Comparison of ENCODE assay signal across 24 cellular contexts in genomic region chr12:124011435-124012124, GRCh38. TPM values are rescaled to one million over a fixed set of nuclear protein-coding genes. Genes with fewer than 3 reads are reported as not detected.
DNase-seq lines count a peak whose midpoint lies in the region; ATAC-seq and TF ChIP-seq lines count a peak whose summit lies in the region.
"Had no signal": no experiment of that assay in that cellular context is flagged by ENCODE, and none has a peak within 500 bp of the region (broad histone marks: within the 10 kb centered on the region; RNA-seq: fewer than 3 reads in every experiment).

No MANE protein-coding gene starts in this region.

- H2BK15ac ChIP-seq in IMR-90 (ENCODE audit: low read depth, low read length), result no peak overlapping the region

- in situ Hi-C loops in IMR-90 (cut with MboI; ENCODE audit: low sequenced_read_pairs), result no loop called here

- H3K36me3 Mint-ChIP-seq in T-helper 17 cell (ENCODE audit: low read depth), result peaks cover 13% of the 10 kb centered on the region

- no peak overlapping the region for H3K4me3 Mint-ChIP-seq in T-helper 17 cell
- H3K4me3 Mint-ChIP-seq: CD14-positive monocyte; CD4-positive, alpha-beta memory T cell; CD4-positive, CD25-positive, alpha-beta regulatory T cell; CD8-positive, alpha-beta memory T cell had no signal

- H2BK20ac ChIP-seq in IMR-90 (ENCODE audit: low read depth, low read length), result no peak overlapping the region

- no peak overlapping the region for H3K23ac ChIP-seq in IMR-90 (ENCODE audit: low read depth, low read length)

- no peak for TF ChIP-seq POLR2A in IMR-90 (IDR thresholded peaks at IDR 0.05; ENCODE audit: low read depth, low read length)
- TF ChIP-seq POLR2A in right lobe of liver (IDR thresholded peaks at IDR 0.05), result no peak

- H4K91ac ChIP-seq in IMR-90 (ENCODE audit: insufficient read depth, low read depth, low read length), result no peak overlapping the region

- no peak overlapping the region for H2AK5ac ChIP-seq in IMR-90 (ENCODE audit: low read depth, low read length)

- H3K56ac ChIP-seq in IMR-90 (ENCODE audit: extremely low read depth, insufficient read depth, low read length), result no peak overlapping the region

- no peak for ATAC-seq in IMR-90 (ENCODE audit: low read depth)
- ATAC-seq in T-helper 17 cell, result no peak
- ATAC-seq in right lobe of liver, result peak; percentile 70 to 84 (median 76)
- ATAC-seq in HG03175 (IDR thresholded peaks at IDR 0.05; ENCODE audit: unreplicated experiment), result no peak
- ATAC-seq: GM12878 had no signal

- CTCF ChIA-PET in IMR-90 (lab: Yijun Ruan, JAX), result no interaction called here

- 0 out of 2 replicates have a peak, but pooled peaks cover 6% of the 10 kb centered on the region for H3K9me1 ChIP-seq in IMR-90 (ENCODE audit: insufficient read depth, low read length)

- H3K18ac ChIP-seq in IMR-90 (ENCODE audit: low read depth, low read length), result no peak overlapping the region

- H3K36me3 ChIP-seq in IMR-90 (ENCODE audit: control insufficient read depth, insufficient read depth, low read length), result peaks cover 13% of the 10 kb centered on the region
- peaks cover 7% of the 10 kb centered on the region for H3K36me3 ChIP-seq in hepatocyte (replicated peaks; ENCODE audit: insufficient read depth, low read depth)
- peaks cover 0 to 10% (median 4%) of the 10 kb centered on the region in 4 donors for H3K36me3 ChIP-seq in right lobe of liver

- no peaks in the 10 kb centered on the region for H3K27me3 ChIP-seq in IMR-90 (ENCODE audit: control insufficient read depth, insufficient read depth, low read length)
- no peaks in the 10 kb centered on the region for H3K27me3 ChIP-seq in hepatocyte
- no peaks in the 10 kb centered on the region for H3K27me3 ChIP-seq in right lobe of liver
- H3K27me3 ChIP-seq: BE2C, BLaER1 had no signal

- peak overlapping the region; percentile 46 for H3K27ac Mint-ChIP-seq in T-helper 17 cell

- H3K79me1 ChIP-seq in IMR-90 (ENCODE audit: low read depth in 1 of 2, low read length in 2 of 2), result peaks cover 5 to 20% of the 10 kb centered on the region in 2 experiments; a peak in 3 of 4 replicates

- H3K9me3 ChIP-seq in IMR-90 (ENCODE audit: control insufficient read depth, insufficient read depth, low read length) (no peaks in the 10 kb centered on the region), T-helper 17 cell (ENCODE audit: control insufficient read depth, low read length, poor library complexity, severe bottlenecking) (no peaks in the 10 kb centered on the region), hepatocyte (ENCODE audit: low read depth) (no peaks in the 10 kb centered on the region), right lobe of liver (no peaks in the 10 kb centered on the region)
- H3K9me3 ChIP-seq: BE2C, BLaER1 had no signal

- dilution Hi-C loops in IMR-90 (cut with HindIII; ENCODE audit: low sequenced_read_pairs, unreplicated experiment), result no loop called here

- no peak overlapping the region for H3K9ac ChIP-seq in IMR-90 (ENCODE audit: low read depth, low read length)
- H3K9ac ChIP-seq: BLaER1 had no signal

- TF ChIP-seq RAD21 in IMR-90 (IDR thresholded peaks at IDR 0.05; ENCODE audit: low read length), result no peak

- H3K27ac ChIP-seq in IMR-90 (ENCODE audit: insufficient read depth, low read length), result no peak overlapping the region
- H3K27ac ChIP-seq in hepatocyte, result peak overlapping the region; percentile 5
- peak overlapping the region in 2 of 3 donors; percentile 18 to 63 for H3K27ac ChIP-seq in right lobe of liver
- H3K27ac ChIP-seq: BLaER1 had no signal

- H2AFZ ChIP-seq in IMR-90 (replicated peaks; ENCODE audit: low read length, poor library complexity), result no peak overlapping the region
- no peak overlapping the region for H2AFZ ChIP-seq in hepatocyte

- H3K27me3 Mint-ChIP-seq in T-helper 17 cell, result no peaks in the 10 kb centered on the region
- H3K27me3 Mint-ChIP-seq: CD4-positive, alpha-beta memory T cell; CD4-positive, CD25-positive, alpha-beta regulatory T cell; CD8-positive, alpha-beta memory T cell had no signal

- H2BK5ac ChIP-seq in IMR-90 (ENCODE audit: low read depth, low read length, poor library complexity, severe bottlenecking), result no peak overlapping the region

- no peak overlapping the region for H2BK120ac ChIP-seq in IMR-90 (ENCODE audit: low read depth, low read length)

- peaks cover 28% of the 10 kb centered on the region for H3K4me1 Mint-ChIP-seq in T-helper 17 cell

- DNase-seq in IMR-90 (no peak), T-helper 17 cell (no peak), hepatocyte (ENCODE audit: low spot score) (no peak), right lobe of liver (no peak), GM19238 (ENCODE audit: insufficient read length, low spot score) (no peak)
- DNase-seq in activated naive CD4-positive, alpha-beta T cell treated with Interleukin-2 at 50 U/mL for 16 hours, result no peak
- DNase-seq: 8988T; ACHN; BE2C; C1 segment of cervical spinal cord; CD4-positive, alpha-beta memory T cell; CD4-positive, CD25-positive, alpha-beta regulatory T cell; CD8-positive, alpha-beta memory T cell; COR-L47; DMS 273 treated with DMSO at 0.1 percent for 48 hours; DMS153; DMS53; DMS79; EL; GDM1 had no signal

- H2AK9ac ChIP-seq in IMR-90 (replicated peaks; ENCODE audit: low read depth, low read length, poor library complexity), result no peak overlapping the region

- intact Hi-C loops in IMR-90 (cut with micrococcal nuclease) (no loop called here), right lobe of liver (cut with DNase I) (no loop called here)

- H3K4me3 ChIP-seq in IMR-90 (ENCODE audit: insufficient read depth, low read depth, low read length), result no peak overlapping the region
- no peak overlapping the region for H3K4me3 ChIP-seq in hepatocyte
- peak overlapping the region in 1 of 3 donors; percentile 6 for H3K4me3 ChIP-seq in right lobe of liver
- H3K4me3 ChIP-seq: BLaER1, GM12878 had no signal

- H3K14ac ChIP-seq in IMR-90 (replicated peaks; ENCODE audit: low read depth, low read length), result no peak overlapping the region

- H4K5ac ChIP-seq in IMR-90 (ENCODE audit: low read depth, low read length), result no peak overlapping the region

- H3K4me2 ChIP-seq in IMR-90 (ENCODE audit: low read depth, low read length), result no peak overlapping the region
- H3K4me2 ChIP-seq in hepatocyte, result no peak overlapping the region
- H3K4me2 ChIP-seq: BLaER1 had no signal

- WGBS in IMR-90 (ENCODE audit: extremely low coverage in 2 of 2, insufficient read length in 1 of 2), 2 experiments, result 80% methylated on average over 2 of the region's 8 CpGs; no CpG with 5 or more reads in 1 of the 2 experiments
- 73% methylated on average over 8 of the region's 8 CpGs for WGBS in hepatocyte (ENCODE audit: low lambda C conversion rate, missing lambda C conversion rate)
- WGBS in right lobe of liver (ENCODE audit: insufficient coverage, low coverage, low lambda C conversion rate, missing lambda C conversion rate), result 36% methylated on average over 8 of the region's 8 CpGs

- no peaks in the 10 kb centered on the region for H3K9me2 ChIP-seq in hepatocyte (replicated peaks; ENCODE audit: insufficient read depth)

- TF ChIP-seq CTCF in IMR-90 (conservative IDR thresholded peaks at IDR 0.05; ENCODE audit: low read depth, low read length), result no peak
- TF ChIP-seq CTCF in hepatocyte (IDR thresholded peaks at IDR 0.05; ENCODE audit: poor library complexity), result no peak
- TF ChIP-seq CTCF in right lobe of liver (IDR thresholded peaks at IDR 0.05), result no peak

- H4K20me1 ChIP-seq in IMR-90 (ENCODE audit: insufficient read depth, low read length) (0 out of 2 replicates have a peak, but pooled peaks cover 8% of the 10 kb centered on the region), hepatocyte (ENCODE audit: insufficient read depth, poor library complexity, severe bottlenecking) (peaks cover 5% of the 10 kb centered on the region)

- BruUV-seq in IMR-90 (replicated peaks; lab: Mats Ljungman, UMichigan), result no TSS peak

- H4K8ac ChIP-seq in IMR-90 (ENCODE audit: low read depth in 2 of 2, low read length in 2 of 2), result no peak overlapping the region

- H3K4me1 ChIP-seq in IMR-90 (ENCODE audit: control insufficient read depth, insufficient read depth, low read length) (peaks cover 8% of the 10 kb centered on the region; the same call in 1 of the 2 replicates), hepatocyte (ENCODE audit: insufficient read depth) (peaks cover 24% of the 10 kb centered on the region), right lobe of liver (peaks cover 0 to 21% (median 11%) of the 10 kb centered on the region in 4 donors)
- H3K4me1 ChIP-seq: BE2C had no signal

- H3K79me2 ChIP-seq in hepatocyte, result peaks cover 32% of the 10 kb centered on the region

- POLR2A ChIA-PET in IMR-90 (lab: Charles Lee; ENCODE audit: unreplicated experiment), result no interaction called here

- no peak overlapping the region for H3K4ac ChIP-seq in IMR-90 (ENCODE audit: low read depth, low read length)

TF ChIP-seq in IMR-90, 13 proteins besides CTCF, POLR2A, EP300 and RAD21:
- no peak for TF ChIP-seq CHD1 (IDR thresholded peaks at IDR 0.05; ENCODE audit: low read depth, low read length)
- TF ChIP-seq MAFK (IDR thresholded peaks at IDR 0.05; ENCODE audit: low read depth, low read length), result peak; percentile 16; the same call in 1 of the 2 replicates
- TF ChIP-seq RFX5 (IDR thresholded peaks at IDR 0.05; ENCODE audit: low read depth, low read length), result no peak

RNA-seq across cellular contexts. Expression of gene ZNF664, which starts 38.6 kb away (rescaled TPM):
- 32.6 and 36.7 TPM in 2 replicates for total RNA-seq in IMR-90 (2012; rRNA removed)
- 24.6 and 29.9 TPM in 2 replicates for polyA plus RNA-seq in IMR-90 (2012; rRNA removed)
- polyA plus RNA-seq in IMR-90 (2012; cell fraction: cytosol; rRNA removed), result 14.0 and 16.7 TPM in 2 replicates
- polyA plus RNA-seq in IMR-90 (2012; cell fraction: nucleus; rRNA removed; ENCODE audit: low replicate concordance), result 9.3 and 24.8 TPM in 2 replicates
- total RNA-seq in T-helper 17 cell, result 10 to 100 TPM; 33.7 to 42.1 TPM
- 63.9 and 80.4 TPM in 2 replicates for total RNA-seq in hepatocyte
- 13.5 and 17.6 TPM in 2 replicates for polyA plus RNA-seq in hepatocyte
- 10 to 100 TPM; 37.3 to 46.5 (median 43.2) TPM for total RNA-seq in right lobe of liver

RNA-seq across cellular contexts. Expression of gene CCDC92, which starts 38.9 kb away (rescaled TPM):
- total RNA-seq in IMR-90 (2012; rRNA removed), result 5.7 and 8.1 TPM in 2 replicates
- 55.5 and 61.1 TPM in 2 replicates for polyA plus RNA-seq in IMR-90 (2012; rRNA removed)
- 75.4 and 87.9 TPM in 2 replicates for polyA plus RNA-seq in IMR-90 (2012; cell fraction: cytosol; rRNA removed)
- polyA plus RNA-seq in IMR-90 (2012; cell fraction: nucleus; rRNA removed; ENCODE audit: low replicate concordance), result 91.3 and 94.1 TPM in 2 replicates
- total RNA-seq in T-helper 17 cell, result 10 to 100 TPM; 30.1 to 46.4 TPM
- total RNA-seq in hepatocyte, result 12.8 and 16.9 TPM in 2 replicates
- 58.8 and 60.2 TPM in 2 replicates for polyA plus RNA-seq in hepatocyte
- total RNA-seq in right lobe of liver, result 10 to 100 TPM; 12.5 to 17.5 (median 16.1) TPM

Comparison
In these comparisons a context has a peak if more than half of its experiments do, and no peak if none do; other contexts are left out.
1. ATAC-seq: peak in right lobe of liver (4 of 4); none in IMR-90 (single experiment), T-helper 17 cell (single experiment) and HG03175 (single experiment).